ENCODE assay signal across 2 cellular contexts in the genomic region with DNA sequence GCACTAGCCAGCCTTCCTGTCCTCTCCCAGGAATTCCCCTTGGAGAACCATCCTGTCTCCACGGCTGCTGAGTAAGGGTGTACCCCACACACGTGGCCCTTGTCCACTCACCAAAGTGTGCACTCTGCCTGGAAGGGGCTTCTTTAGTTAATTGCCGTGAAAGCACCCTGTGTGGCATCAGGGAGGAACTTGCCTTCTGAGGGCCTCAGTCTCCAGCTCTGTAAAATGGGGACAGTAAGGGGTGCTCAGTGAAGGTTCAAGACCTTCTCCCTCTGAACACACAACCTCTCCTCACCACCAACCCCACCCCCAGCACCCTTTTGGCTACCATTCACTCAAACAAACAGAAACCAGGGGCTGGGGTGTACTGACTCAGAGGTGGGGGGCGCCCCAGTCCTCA.
TF ChIP-seq lines count a peak whose summit lies in the region.

No MANE protein-coding gene starts in this region.

TF ChIP-seq in HepG2, 621 proteins besides CTCF, POLR2A, EP300 and RAD21:
- peak; percentile 51; the same call in 1 of the 2 replicates for TF ChIP-seq ZNF629 (CRISPR knock-in tag; conservative IDR thresholded peaks at IDR 0.05)
- no peak for TF ChIP-seq ATF6 (CRISPR knock-in tag; conservative IDR thresholded peaks at IDR 0.05)
TF ChIP-seq in HepG2: peak in this region for 1.

TF ChIP-seq in K562, 482 proteins besides CTCF, POLR2A, EP300 and RAD21:
- peak; percentile 62; the same call in 1 of the 2 replicates for TF ChIP-seq BCOR (IDR thresholded peaks at IDR 0.05)
- TF ChIP-seq CLOCK (CRISPR knock-in tag; IDR thresholded peaks at IDR 0.05; ENCODE audit: borderline replicate concordance), result no peak
- TF ChIP-seq RBM25 (IDR thresholded peaks at IDR 0.05; ENCODE audit: low read depth, low read length, severe bottlenecking), result peak; percentile 75
- TF ChIP-seq STAT5A (IDR thresholded peaks at IDR 0.05; ENCODE audit: borderline replicate concordance, low read length), result no peak
- TF ChIP-seq KDM1A (IDR thresholded peaks at IDR 0.05), result peak in 1 of 2 experiments; percentile 41; a peak in 1 of 4 replicates
- TF ChIP-seq ZNF395 (CRISPR knock-in tag; IDR thresholded peaks at IDR 0.05), result no peak
- TF ChIP-seq SAP30 (IDR thresholded peaks at IDR 0.05; ENCODE audit: borderline replicate concordance, insufficient read depth, low read depth, low read length, poor library complexity, severe bottlenecking), result no peak
- TF ChIP-seq, protein P1, sequence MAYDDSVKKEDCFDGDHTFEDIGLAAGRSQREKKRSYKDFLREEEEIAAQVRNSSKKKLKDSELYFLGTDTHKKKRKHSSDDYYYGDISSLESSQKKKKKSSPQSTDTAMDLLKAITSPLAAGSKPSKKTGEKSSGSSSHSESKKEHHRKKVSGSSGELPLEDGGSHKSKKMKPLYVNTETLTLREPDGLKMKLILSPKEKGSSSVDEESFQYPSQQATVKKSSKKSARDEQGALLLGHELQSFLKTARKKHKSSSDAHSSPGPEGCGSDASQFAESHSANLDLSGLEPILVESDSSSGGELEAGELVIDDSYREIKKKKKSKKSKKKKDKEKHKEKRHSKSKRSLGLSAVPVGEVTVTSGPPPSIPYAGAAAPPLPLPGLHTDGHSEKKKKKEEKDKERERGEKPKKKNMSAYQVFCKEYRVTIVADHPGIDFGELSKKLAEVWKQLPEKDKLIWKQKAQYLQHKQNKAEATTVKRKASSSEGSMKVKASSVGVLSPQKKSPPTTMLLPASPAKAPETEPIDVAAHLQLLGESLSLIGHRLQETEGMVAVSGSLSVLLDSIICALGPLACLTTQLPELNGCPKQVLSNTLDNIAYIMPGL (CRISPR knock-in tag; IDR thresholded peaks at IDR 0.05), result no peak
- peak; percentile 37; the same call in 1 of the 2 replicates for TF ChIP-seq ADNP (tag; IDR thresholded peaks at IDR 0.05)
TF ChIP-seq in K562: peak in this region for 4.
